In the genomic region with DNA sequence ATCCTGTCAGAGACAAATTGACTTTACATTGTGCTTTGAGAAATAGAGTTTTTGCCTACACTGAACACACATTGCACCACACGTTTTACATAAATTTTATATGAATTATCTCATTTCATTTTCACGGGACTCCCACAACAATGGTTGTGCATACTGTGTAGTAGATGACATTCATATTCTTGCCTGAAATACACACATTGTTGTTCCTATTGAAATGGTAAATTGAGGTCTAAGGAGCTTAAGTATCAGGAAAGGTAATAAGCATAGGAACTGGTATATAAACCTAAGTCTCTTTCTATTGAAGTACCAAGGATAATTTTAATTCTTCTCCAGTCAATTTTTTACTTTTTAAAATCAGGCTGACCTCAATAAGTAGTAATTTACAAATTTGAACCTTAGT, we compare ENCODE assay signal across 4 cellular contexts.
"Had no signal": no experiment of that assay in that cellular context is flagged by ENCODE, and none has a peak within 500 bp of the region (broad histone marks: within the 10 kb centered on the region; RNA-seq: fewer than 3 reads in every experiment).

No MANE protein-coding gene starts in this region.

- H3K4me3 Mint-ChIP-seq: GM23338, H9 had no signal

- H3K27ac Mint-ChIP-seq: GM23338 had no signal

- DNase-seq: H9, HCEC 1CT, IMR-90 had no signal

- H3K9me3 Mint-ChIP-seq: GM23338, H9 had no signal

- H3K4me3 ChIP-seq: GM23338 had no signal
